12 cellular contexts compared by ENCODE assay signal in genomic region chr9:124693403-124693802, GRCh38.
"Had no signal": no experiment of that assay in that cellular context is flagged by ENCODE, and none has a peak within 500 bp of the region (broad histone marks: within the 10 kb centered on the region; RNA-seq: fewer than 3 reads in every experiment).

No MANE protein-coding gene starts in this region.

- H3K4me3 ChIP-seq: cardiac muscle cell, skin epidermis, vagina had no signal

- H3K36me3 ChIP-seq: cardiac muscle cell, vagina had no signal

- H3K4me1 ChIP-seq: vagina had no signal

- H3K27me3 ChIP-seq: cardiac muscle cell, vagina had no signal

- H3K27ac ChIP-seq: cardiac muscle cell, skin epidermis, vagina had no signal

- ATAC-seq: activated T-cell treated with anti-CD3 and anti-CD28 coated beads, Interleukin-2, amount 50 U/mL, for 72 hours; left lobe of liver; natural killer cell treated with Interleukin-12 subunit alpha and Interleukin-12 subunit beta and Interleukin-15 and Interleukin-18, amount 100 ng/mL, for 72 hours had no signal

- DNase-seq: activated CD4-positive, alpha-beta memory T cell treated with anti-CD3 and anti-CD28 coated beads, Interleukin-2, amount 10 ng/mL, durations not matched to agents 7 days and 5 days; activated T-cell treated with anti-CD3 and anti-CD28 coated beads, Interleukin-2, amount 50 U/mL, for 72 hours; effector CD4-positive, alpha-beta T cell; foreskin melanocyte; head of caudate nucleus; mammary epithelial cell; T-helper 9 cell had no signal

- H3K9me3 ChIP-seq: vagina had no signal
